ENCODE assay signal across 8 cellular contexts in genomic region chr11:88552377-88553029, GRCh38.
DNase-seq lines count a peak whose midpoint lies in the region; ATAC-seq, FAIRE-seq and TF ChIP-seq lines count a peak whose summit lies in the region.

No MANE protein-coding gene starts in this region.

- no peak overlapping the region for H3K27ac Mint-ChIP-seq in activated CD4-positive, alpha-beta T cell treated with anti-CD3 and anti-CD28 coated beads, Interleukin-2, amount 10 ng/mL, durations not matched to agents 24 days and 14 days
- no peak overlapping the region for H3K27ac Mint-ChIP-seq in osteocyte (ENCODE audit: unreplicated experiment)

- no peaks in the 10 kb centered on the region for H3K36me3 Mint-ChIP-seq in activated CD4-positive, alpha-beta T cell treated with anti-CD3 and anti-CD28 coated beads, Interleukin-2, amount 10 ng/mL, durations not matched to agents 24 days and 14 days (ENCODE audit: low read depth)
- H3K36me3 Mint-ChIP-seq in osteocyte (ENCODE audit: unreplicated experiment) = no peaks in the 10 kb centered on the region

- DNase-seq in AG09319 (ENCODE audit: extremely low read depth, low read depth) = no peak
- peak; percentile 25 for DNase-seq in NCI-H1092 treated with DMSO at 0.1 percent for 48 hours (lab: John Stamatoyannopoulos, UW)
- peak; percentile 87 for DNase-seq in activated CD4-positive, alpha-beta T cell treated with anti-CD3 and anti-CD28 coated beads, Interleukin-2, amount 10 ng/mL, durations not matched to agents 24 days and 14 days
- peak; percentile 74 for DNase-seq in epithelial cell of esophagus (ENCODE audit: low read depth)
- no peak for DNase-seq in osteocyte (ENCODE audit: extremely low spot score, unreplicated experiment)
- no peak for DNase-seq in frontal cortex (ENCODE audit: low spot score in 2 of 2)

- ATAC-seq in GM18502 (IDR thresholded peaks at IDR 0.05; ENCODE audit: poor library complexity, unreplicated experiment) = peak; percentile 95
- ATAC-seq in HG02798 (IDR thresholded peaks at IDR 0.05; ENCODE audit: poor library complexity, unreplicated experiment) = peak; percentile 94

- H3K4me3 ChIP-seq in epithelial cell of esophagus (ENCODE audit: low read length) = no peak overlapping the region

- TF ChIP-seq CTCF in AG09319 (IDR thresholded peaks at IDR 0.05; ENCODE audit: low read depth, low read length) = peak; percentile 69
- TF ChIP-seq CTCF in epithelial cell of esophagus (IDR thresholded peaks at IDR 0.05; ENCODE audit: insufficient read depth, low read depth, low read length, missing control alignments) = peak; percentile 91
- peak; percentile 63 for TF ChIP-seq CTCF in osteocyte (IDR thresholded peaks at IDR 0.05)

- no peak overlapping the region for H3K4me3 Mint-ChIP-seq in activated CD4-positive, alpha-beta T cell treated with anti-CD3 and anti-CD28 coated beads, Interleukin-2, amount 10 ng/mL, durations not matched to agents 24 days and 14 days
- no peak overlapping the region for H3K4me3 Mint-ChIP-seq in osteocyte (ENCODE audit: unreplicated experiment)

- no peak for FAIRE-seq in frontal cortex (lab: Jason Lieb, UNC)

- peaks cover 9% of the 10 kb centered on the region for H3K27me3 Mint-ChIP-seq in activated CD4-positive, alpha-beta T cell treated with anti-CD3 and anti-CD28 coated beads, Interleukin-2, amount 10 ng/mL, durations not matched to agents 24 days and 14 days
- H3K27me3 Mint-ChIP-seq in osteocyte (ENCODE audit: unreplicated experiment) = peaks cover 56% of the 10 kb centered on the region

- H3K4me1 Mint-ChIP-seq in activated CD4-positive, alpha-beta T cell treated with anti-CD3 and anti-CD28 coated beads, Interleukin-2, amount 10 ng/mL, durations not matched to agents 24 days and 14 days = peaks cover 3% of the 10 kb centered on the region
- H3K4me1 Mint-ChIP-seq in osteocyte (ENCODE audit: unreplicated experiment) = peaks cover 5% of the 10 kb centered on the region

- intact Hi-C loops in activated CD4-positive, alpha-beta T cell treated with anti-CD3 and anti-CD28 coated beads, Interleukin-2, amount 10 ng/mL, durations not matched to agents 24 days and 14 days (cut with micrococcal nuclease) = loop anchor here (1.0 to 10.0 kb wide), 2 partner anchors 536 to 678 kb away; no protein-coding TSS in a partner anchor

- no peaks in the 10 kb centered on the region for H3K9me3 Mint-ChIP-seq in activated CD4-positive, alpha-beta T cell treated with anti-CD3 and anti-CD28 coated beads, Interleukin-2, amount 10 ng/mL, durations not matched to agents 24 days and 14 days
- no peaks in the 10 kb centered on the region for H3K9me3 Mint-ChIP-seq in osteocyte (ENCODE audit: unreplicated experiment)

Comparison
In these comparisons a context has a peak if more than half of its experiments do, and no peak if none do; other contexts are left out.
1. DNase-seq: peak in NCI-H1092 treated with DMSO at 0.1 percent for 48 hours (single experiment), activated CD4-positive, alpha-beta T cell treated with anti-CD3 and anti-CD28 coated beads, Interleukin-2, amount 10 ng/mL, durations not matched to agents 24 days and 14 days (single experiment) and epithelial cell of esophagus (single experiment); none in AG09319 (single experiment), osteocyte (single experiment) and frontal cortex (0 of 2).
2. Peak in every context shown above with its lines, with median percentiles within 50 percentile points of each other: CTCF ChIP-seq.